8 cellular contexts compared by ENCODE assay signal in genomic region chr22:46068176-46068907, GRCh38.
DNase-seq lines count a peak whose midpoint lies in the region; ATAC-seq and TF ChIP-seq lines count a peak whose summit lies in the region.

No MANE protein-coding gene starts in this region.

- H3K4me1 Mint-ChIP-seq in stimulated activated naive B cell treated with anti-CD40 and anti-IgM and Interleukin-4, amounts not matched to agents 10 μg/mL and 1 μg/mL and 100 μg/mL, for 72 hours, result peaks cover 26 to 40% of the 10 kb centered on the region in 2 donors

- H3K27ac ChIP-seq in SJSA1, result peak overlapping the region; percentile 95

- peaks cover 38% of the 10 kb centered on the region for H3K4me1 ChIP-seq in SJSA1 (replicated peaks)

- peaks cover 22% of the 10 kb centered on the region for H3K36me3 ChIP-seq in SJSA1

- DNase-seq in NCI-H2171 treated with DMSO at 0.1 percent for 48 hours (lab: John Stamatoyannopoulos, UW) (peak; percentile 7), NCI-H2171 (lab: John Stamatoyannopoulos, UW) (no peak), SJSA1 (ENCODE audit: low read depth in 1 of 2, low spot score in 2 of 2) (no peak), fibroblast of pulmonary artery (ENCODE audit: low read depth) (no peak), NCI-H1092 treated with DMSO at 0.1 percent for 48 hours (lab: John Stamatoyannopoulos, UW) (no peak), RPMI8226 (no peak)
- DNase-seq in stimulated activated naive B cell treated with anti-CD40 and anti-IgM and Interleukin-4, amounts not matched to agents 10 μg/mL and 1 μg/mL and 100 μg/mL, for 72 hours, result no peak

- H3K27me3 Mint-ChIP-seq in stimulated activated naive B cell treated with anti-CD40 and anti-IgM and Interleukin-4, amounts not matched to agents 10 μg/mL and 1 μg/mL and 100 μg/mL, for 72 hours, result no peaks in the 10 kb centered on the region

- H3K9me3 Mint-ChIP-seq in stimulated activated naive B cell treated with anti-CD40 and anti-IgM and Interleukin-4, amounts not matched to agents 10 μg/mL and 1 μg/mL and 100 μg/mL, for 72 hours, result no peaks in the 10 kb centered on the region

- no peak overlapping the region for H3K27ac Mint-ChIP-seq in stimulated activated naive B cell treated with anti-CD40 and anti-IgM and Interleukin-4, amounts not matched to agents 10 μg/mL and 1 μg/mL and 100 μg/mL, for 72 hours

- no peaks in the 10 kb centered on the region for H3K27me3 ChIP-seq in SJSA1 (replicated peaks)

- peak overlapping the region; percentile 89 to 92 for H3K4me3 Mint-ChIP-seq in stimulated activated naive B cell treated with anti-CD40 and anti-IgM and Interleukin-4, amounts not matched to agents 10 μg/mL and 1 μg/mL and 100 μg/mL, for 72 hours

- TF ChIP-seq CTCF in fibroblast of pulmonary artery (IDR thresholded peaks at IDR 0.05; ENCODE audit: low read length, missing control alignments), result no peak

- H3K9me3 ChIP-seq in SJSA1 (replicated peaks), result no peaks in the 10 kb centered on the region

- peak overlapping the region; percentile 88; the same call in 1 of the 2 replicates for H3K4me3 ChIP-seq in SJSA1
- peak overlapping the region; percentile 67 for H3K4me3 ChIP-seq in fibroblast of pulmonary artery (replicated peaks; ENCODE audit: low read depth, low read length)

- ATAC-seq in stimulated activated naive B cell treated with anti-CD40 and anti-IgM and Interleukin-4, amounts not matched to agents 10 μg/mL and 1 μg/mL and 100 μg/mL, for 72 hours (replicated peaks), result no peak
- no peak for ATAC-seq in GM19467 (IDR thresholded peaks at IDR 0.05; ENCODE audit: unreplicated experiment)

- peaks cover 2 to 9% of the 10 kb centered on the region in 2 donors for H3K36me3 Mint-ChIP-seq in stimulated activated naive B cell treated with anti-CD40 and anti-IgM and Interleukin-4, amounts not matched to agents 10 μg/mL and 1 μg/mL and 100 μg/mL, for 72 hours
